ENCODE assay signal across 26 cellular contexts in the genomic region with DNA sequence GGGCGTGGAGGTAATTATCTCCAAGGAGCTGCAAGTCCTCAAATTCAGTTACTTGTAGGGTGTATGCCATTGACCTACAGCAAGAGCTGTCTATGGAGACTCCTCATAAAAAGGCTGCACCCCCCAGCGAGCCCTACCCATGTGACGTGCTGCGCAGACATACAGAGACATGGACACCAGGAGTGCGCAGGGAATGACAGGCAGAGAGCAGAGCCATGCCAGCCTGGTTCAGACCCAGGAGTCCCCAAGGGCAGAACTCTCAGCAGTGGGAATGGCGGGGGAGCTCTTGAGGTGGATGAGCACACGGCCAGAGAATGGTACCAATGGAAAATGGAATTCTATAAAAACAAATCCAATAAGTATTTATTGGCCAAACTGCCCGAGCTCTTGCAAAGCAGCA.
"Had no signal": no experiment of that assay in that cellular context is flagged by ENCODE, and none has a peak within 500 bp of the region (broad histone marks: within the 10 kb centered on the region; RNA-seq: fewer than 3 reads in every experiment).

No MANE protein-coding gene starts in this region.

- H3K27ac ChIP-seq: adrenal gland, body of pancreas, colonic mucosa had no signal

- H3K9me3 ChIP-seq: adrenal gland, body of pancreas, colonic mucosa had no signal

- H3K27me3 ChIP-seq: body of pancreas, colonic mucosa had no signal

- H3K4me1 ChIP-seq: adrenal gland, colonic mucosa had no signal

- H3K4me3 ChIP-seq: adrenal gland, body of pancreas, colonic mucosa had no signal

- ATAC-seq: activated CD4-positive, alpha-beta T cell treated with anti-CD3 and anti-CD28 coated beads for 36 hours; activated CD8-positive, alpha-beta memory T cell treated with anti-CD3 and anti-CD28 coated beads, Interleukin-2, amount 10 ng/mL, durations not matched to agents 7 days and 5 days; activated CD8-positive, alpha-beta T cell treated with anti-CD3 and anti-CD28 coated beads, Interleukin-2, amount 10 ng/mL, durations not matched to agents 7 days and 5 days; activated naive CD8-positive, alpha-beta T cell treated with anti-CD3 and anti-CD28 coated beads, Interleukin-2, amount 50 U/mL, for 24 hours; body of pancreas; esophagus mucosa had no signal

- H3K36me3 ChIP-seq: adrenal gland, colonic mucosa had no signal

- DNase-seq: activated CD4-positive, alpha-beta memory T cell treated with anti-CD3 and anti-CD28 coated beads for 36 hours; activated CD4-positive, alpha-beta T cell treated with anti-CD3 and anti-CD28 coated beads for 36 hours; activated CD4-positive, alpha-beta T cell treated with anti-CD3 and anti-CD28 coated beads, Interleukin-2, amount 10 ng/mL, durations not matched to agents 24 days and 14 days; activated CD4-positive, CD25-positive, alpha-beta regulatory T cell; activated CD4-positive, CD25-positive, alpha-beta regulatory T cell treated with anti-CD3 and anti-CD28 coated beads, Interleukin-2, amount 50 U/mL, for 72 hours; activated CD8-positive, alpha-beta memory T cell treated with anti-CD3 and anti-CD28 coated beads, Interleukin-2, amount 10 ng/mL, durations not matched to agents 7 days and 5 days; activated CD8-positive, alpha-beta memory T cell treated with anti-CD3 and anti-CD28 coated beads, Interleukin-2, amount 50 U/mL, for 4 hours; activated CD8-positive, alpha-beta T cell treated with anti-CD3 and anti-CD28 coated beads, Interleukin-2, amount 10 ng/mL, durations not matched to agents 7 days and 5 days; activated effector memory CD4-positive, alpha-beta T cell treated with anti-CD3 and anti-CD28 coated beads, Interleukin-2, amount 50 U/mL, for 16 hours; activated naive CD4-positive, alpha-beta T cell treated with anti-CD3 and anti-CD28 coated beads for 36 hours; activated naive CD8-positive, alpha-beta T cell treated with anti-CD3 and anti-CD28 coated beads for 36 hours; activated naive CD8-positive, alpha-beta T cell treated with anti-CD3 and anti-CD28 coated beads, Interleukin-2, amount 50 U/mL, for 24 hours; activated T-cell treated with anti-CD3 and anti-CD28 coated beads, Interleukin-2, amount 50 U/mL, for 1 hour; activated T-cell treated with anti-CD3 and anti-CD28 coated beads, Interleukin-2, amount 50 U/mL, for 48 hours; adrenal gland; amygdala; aorta; body of pancreas; central memory CD4-positive, alpha-beta T cell; cerebellar nuclear complex; colonic mucosa; effector memory CD4-positive, alpha-beta T cell; endodermal cell; foreskin fibroblast; T-helper 2 cell had no signal
